23 cellular contexts compared by ENCODE assay signal in genomic region chr15:73105064-73105463, GRCh38. TPM values are rescaled to one million over a fixed set of nuclear protein-coding genes. Genes with fewer than 3 reads are reported as not detected.
A peak's percentile ranks its signal among the peaks of the same experiment; 100 is the strongest.
DNase-seq lines count a peak whose midpoint lies in the region; ATAC-seq, FAIRE-seq and TF ChIP-seq lines count a peak whose summit lies in the region.
"Had no signal": no experiment of that assay in that cellular context is flagged by ENCODE, and none has a peak within 500 bp of the region (broad histone marks: within the 10 kb centered on the region; RNA-seq: fewer than 3 reads in every experiment).

No MANE protein-coding gene starts in this region.

- no peaks in the 10 kb centered on the region for H3K36me3 Mint-ChIP-seq in stimulated activated effector memory CD8-positive, alpha-beta T cell treated with anti-CD3 and anti-CD28 coated beads, Interleukin-12 subunit alpha, Interleukin-12 subunit beta, amount 100 ng/mL, for 72 hours
- H3K36me3 Mint-ChIP-seq: CD14-positive monocyte; CD4-positive, alpha-beta memory T cell; CD4-positive, CD25-positive, alpha-beta regulatory T cell; CD8-positive, alpha-beta memory T cell had no signal

- H3K9ac ChIP-seq in HepG2 (ENCODE audit: insufficient read depth, low read depth, low read length): no peak overlapping the region
- H3K9ac ChIP-seq: BLaER1 had no signal

- TF ChIP-seq CTCF in HepG2 (CRISPR knock-in tag; IDR thresholded peaks at IDR 0.05): no peak
- no peak for TF ChIP-seq CTCF in right lobe of liver (IDR thresholded peaks at IDR 0.05)
- no peak for TF ChIP-seq CTCF in hepatocyte (IDR thresholded peaks at IDR 0.05; ENCODE audit: poor library complexity)
- no peak for TF ChIP-seq CTCF in mucosa of descending colon (IDR thresholded peaks at IDR 0.05)

- no peak overlapping the region for H3K27ac ChIP-seq in HepG2 (ENCODE audit: extremely low read length, insufficient read depth, low read length)
- H3K27ac ChIP-seq in right lobe of liver: no peak overlapping the region
- H3K27ac ChIP-seq in hepatocyte: peak overlapping the region; percentile 16
- H3K27ac ChIP-seq: 22Rv1, A549, BLaER1 had no signal

- CTCF ChIA-PET in HepG2 (lab: Yijun Ruan, JAX; ENCODE audit: low intra/inter-chr PET ratio, low total read pairs): no interaction called here

- no peaks in the 10 kb centered on the region for H3K36me3 ChIP-seq in HepG2 (replicated peaks in 1 of 2; ENCODE audit: control insufficient read depth in 1 of 2, insufficient read depth in 2 of 2, low read length in 2 of 2)
- H3K36me3 ChIP-seq in right lobe of liver: no peaks in the 10 kb centered on the region
- H3K36me3 ChIP-seq in hepatocyte (replicated peaks; ENCODE audit: insufficient read depth, low read depth): no peaks in the 10 kb centered on the region
- H3K36me3 ChIP-seq in mucosa of descending colon (ENCODE audit: low read depth): no peaks in the 10 kb centered on the region
- H3K36me3 ChIP-seq: BE2C, BLaER1 had no signal

- 10% methylated on average over 3 of the region's 3 CpGs for WGBS in HepG2 (ENCODE audit: low lambda C conversion rate)
- WGBS in right lobe of liver (ENCODE audit: insufficient coverage, low coverage, low lambda C conversion rate, missing lambda C conversion rate): 60% methylated on average over 3 of the region's 3 CpGs
- 57% methylated on average over 3 of the region's 3 CpGs for WGBS in hepatocyte (ENCODE audit: low lambda C conversion rate, missing lambda C conversion rate)

- peaks cover 5% of the 10 kb centered on the region for H3K4me1 Mint-ChIP-seq in stimulated activated effector memory CD8-positive, alpha-beta T cell treated with anti-CD3 and anti-CD28 coated beads, Interleukin-12 subunit alpha, Interleukin-12 subunit beta, amount 100 ng/mL, for 72 hours
- H3K4me1 Mint-ChIP-seq: CD14-positive monocyte; CD4-positive, CD25-positive, alpha-beta regulatory T cell; CD8-positive, alpha-beta memory T cell had no signal

- H3K27me3 ChIP-seq in HepG2 (ENCODE audit: control insufficient read depth in 1 of 2, insufficient read depth in 2 of 2, low read length in 2 of 2) (no peaks in the 10 kb centered on the region), right lobe of liver (no peaks in the 10 kb centered on the region), hepatocyte (no peaks in the 10 kb centered on the region)
- H3K27me3 ChIP-seq: BLaER1 had no signal

- H3K9me3 Mint-ChIP-seq in stimulated activated effector memory CD8-positive, alpha-beta T cell treated with anti-CD3 and anti-CD28 coated beads, Interleukin-12 subunit alpha, Interleukin-12 subunit beta, amount 100 ng/mL, for 72 hours: no peaks in the 10 kb centered on the region
- H3K9me3 Mint-ChIP-seq: CD4-positive, alpha-beta memory T cell; CD8-positive, alpha-beta memory T cell had no signal

- H4K20me1 ChIP-seq in HepG2 (ENCODE audit: insufficient read depth, low read length) (no peaks in the 10 kb centered on the region), hepatocyte (ENCODE audit: insufficient read depth, poor library complexity, severe bottlenecking) (no peaks in the 10 kb centered on the region)
- H4K20me1 ChIP-seq: BLaER1 had no signal

- FAIRE-seq in HepG2 (lab: Jason Lieb, UNC): no peak
- FAIRE-seq: A549, G401.6, GM12891, GM18507 had no signal

- H2AFZ ChIP-seq in HepG2 (ENCODE audit: low read length): no peak overlapping the region
- no peak overlapping the region for H2AFZ ChIP-seq in hepatocyte

- H3K4me3 ChIP-seq in HepG2 (replicated peaks in 1 of 3; ENCODE audit: insufficient read depth in 1 of 3, low read depth in 2 of 3, low read length in 3 of 3): no peak overlapping the region
- H3K4me3 ChIP-seq in right lobe of liver: no peak overlapping the region
- no peak overlapping the region for H3K4me3 ChIP-seq in hepatocyte
- H3K4me3 ChIP-seq in mucosa of descending colon: no peak overlapping the region
- H3K4me3 ChIP-seq: A549, BLaER1 had no signal

- BruUV-seq in HepG2 (replicated peaks; lab: Mats Ljungman, UMichigan): no TSS peak

- TF ChIP-seq POLR2A in HepG2 (IDR thresholded peaks at IDR 0.05; ENCODE audit: insufficient read depth in 1 of 2, low read depth in 2 of 2, low read length in 2 of 2) (no peak), right lobe of liver (IDR thresholded peaks at IDR 0.05) (no peak), GM18505 (IDR thresholded peaks at IDR 0.05; ENCODE audit: borderline replicate concordance, extremely low read depth, insufficient read depth, insufficient read length) (no peak)

- no peaks in the 10 kb centered on the region for H3K9me2 ChIP-seq in hepatocyte (replicated peaks; ENCODE audit: insufficient read depth)

- no peak overlapping the region for H3K4me3 Mint-ChIP-seq in stimulated activated effector memory CD8-positive, alpha-beta T cell treated with anti-CD3 and anti-CD28 coated beads, Interleukin-12 subunit alpha, Interleukin-12 subunit beta, amount 100 ng/mL, for 72 hours
- H3K4me3 Mint-ChIP-seq: CD4-positive, alpha-beta memory T cell; CD8-positive, alpha-beta memory T cell had no signal

- intact Hi-C loops in HepG2 (cut with micrococcal nuclease; ENCODE audit: unreplicated experiment) (no loop called here), right lobe of liver (cut with DNase I) (no loop called here), mucosa of descending colon (cut with DNase I, micrococcal nuclease) (no loop called here)

- no peak for TF ChIP-seq EP300 in HepG2 (IDR thresholded peaks at IDR 0.05; ENCODE audit: low read depth in 2 of 2, low read length in 2 of 2)
- no peak for TF ChIP-seq EP300 in HepG2 (CRISPR knock-in tag; IDR thresholded peaks at IDR 0.05; ENCODE audit: borderline replicate concordance)

- H3K9me3 ChIP-seq in HepG2 (ENCODE audit: low read length) (no peaks in the 10 kb centered on the region), right lobe of liver (no peaks in the 10 kb centered on the region), hepatocyte (ENCODE audit: low read depth) (no peaks in the 10 kb centered on the region), mucosa of descending colon (no peaks in the 10 kb centered on the region)
- H3K9me3 ChIP-seq: A549, BE2C, BLaER1, Caco-2 had no signal

- DNase-seq in HepG2 (ENCODE audit: low spot score) (peak; percentile 64), right lobe of liver (no peak), hepatocyte (ENCODE audit: low spot score) (no peak), mucosa of descending colon (no peak), amniotic stem cell (lab: John Stamatoyannopoulos, UW) (no peak)
- no peak for DNase-seq in stimulated activated effector memory CD8-positive, alpha-beta T cell treated with anti-CD3 and anti-CD28 coated beads, Interleukin-12 subunit alpha, Interleukin-12 subunit beta, amount 100 ng/mL, for 72 hours (ENCODE audit: low spot score in 2 of 2)
- DNase-seq: BE2C; C1 segment of cervical spinal cord; Caco-2; Calu3; CD4-positive, alpha-beta memory T cell; CD4-positive, CD25-positive, alpha-beta regulatory T cell; CD8-positive, alpha-beta memory T cell; DMS79 treated with DMSO at 0.1 percent for 48 hours; GF-D8 had no signal

- TF ChIP-seq RAD21 in HepG2 (CRISPR knock-in tag; IDR thresholded peaks at IDR 0.05): no peak

- H3K79me2 ChIP-seq in HepG2 (ENCODE audit: insufficient read depth, low read length) (no peaks in the 10 kb centered on the region), hepatocyte (peaks cover 67% of the 10 kb centered on the region)

- no peak overlapping the region for H3K27ac Mint-ChIP-seq in stimulated activated effector memory CD8-positive, alpha-beta T cell treated with anti-CD3 and anti-CD28 coated beads, Interleukin-12 subunit alpha, Interleukin-12 subunit beta, amount 100 ng/mL, for 72 hours
- H3K27ac Mint-ChIP-seq: CD14-positive monocyte; CD4-positive, alpha-beta memory T cell; CD4-positive, CD25-positive, alpha-beta regulatory T cell; CD8-positive, alpha-beta memory T cell had no signal

- in situ Hi-C loops in HepG2 (cut with HindIII; ENCODE audit: extremely low pct_ligation_motif_present, low pct_unique_long_range_greater_than_20kb): no loop called here

- POLR2A ChIA-PET in HepG2 (lab: Yijun Ruan, JAX): no interaction called here

- H3K4me2 ChIP-seq in HepG2 (ENCODE audit: low read depth, low read length): peak overlapping the region; percentile 32; the same call in 1 of the 2 replicates
- peak overlapping the region; percentile 37 for H3K4me2 ChIP-seq in hepatocyte
- H3K4me2 ChIP-seq: A549, BLaER1 had no signal

- H3K4me1 ChIP-seq in HepG2 (ENCODE audit: insufficient read depth, low read length): peaks cover 21% of the 10 kb centered on the region
- no peaks in the 10 kb centered on the region for H3K4me1 ChIP-seq in right lobe of liver
- peaks cover 16% of the 10 kb centered on the region for H3K4me1 ChIP-seq in hepatocyte (ENCODE audit: insufficient read depth)
- H3K4me1 ChIP-seq in mucosa of descending colon (ENCODE audit: low read depth): no peaks in the 10 kb centered on the region
- H3K4me1 ChIP-seq: A549, BE2C, BLaER1 had no signal

- ATAC-seq in HepG2 (peak; percentile 65; the same call in 2 of the 3 replicates), right lobe of liver (no peak), mucosa of descending colon (peak; percentile 44), GM18505 (IDR thresholded peaks at IDR 0.05; ENCODE audit: unreplicated experiment) (no peak)
- ATAC-seq in stimulated activated effector memory CD8-positive, alpha-beta T cell treated with anti-CD3 and anti-CD28 coated beads, Interleukin-12 subunit alpha, Interleukin-12 subunit beta, amount 100 ng/mL, for 72 hours: no peak
- ATAC-seq: A549 had no signal

RNA-seq across cellular contexts. Expression of gene NEO1, which starts 52.8 kb away (rescaled TPM):
- total RNA-seq in HepG2 (2016; rRNA removed; fragmentation: Illumina TruSeq; extraction: Trizol) (10.0 and 11.0 TPM in 2 replicates), right lobe of liver (10 to 100 TPM in 4 of 6 experiments, 1 to 10 TPM in 2; 8.3 to 13.2 (median 10.3) TPM), hepatocyte (52.8 and 64.0 TPM in 2 replicates), mucosa of descending colon (100 to 1,000 TPM; 106 to 188 (median 166) TPM)
- 1.2 and 3.5 TPM in 2 replicates for total RNA-seq in HepG2 (2016; cell fraction: cytosol; rRNA removed; fragmentation: Illumina TruSeq; extraction: Trizol; ENCODE audit: low read depth)
- 6.9 and 13.6 TPM in 2 replicates for total RNA-seq in HepG2 (2016; cell fraction: insoluble cytoplasmic fraction; rRNA removed; fragmentation: Illumina TruSeq; extraction: Trizol)
- total RNA-seq in HepG2 (2016; cell fraction: membrane; rRNA removed; fragmentation: Illumina TruSeq; extraction: Trizol): 6.0 and 6.5 TPM in 2 replicates
- total RNA-seq in HepG2 (2016; cell fraction: nucleus; rRNA removed; fragmentation: Illumina TruSeq; extraction: Trizol): 19.6 and 20.3 TPM in 2 replicates
- polyA plus RNA-seq in HepG2 (2011; rRNA removed) (8.4 and 9.1 TPM in 2 replicates), hepatocyte (32.2 and 39.1 TPM in 2 replicates)
- polyA plus RNA-seq in HepG2 (2011; cell fraction: cytosol; rRNA removed): 9.5 and 9.7 TPM in 2 replicates
- 8.3 and 9.8 TPM in 2 replicates for polyA plus RNA-seq in HepG2 (2011; cell fraction: nucleus; rRNA removed)
- polyA plus RNA-seq in HepG2 (2012): 10.0 and 15.1 TPM in 2 replicates
- 0.67 and 1.0 TPM in 2 replicates for polyA plus RNA-seq in HepG2 (2016; cell fraction: cytosol; fragmentation: Illumina TruSeq; extraction: Trizol; ENCODE audit: low read depth)
- 4.7 and 7.6 TPM in 2 replicates for polyA plus RNA-seq in HepG2 (2016; cell fraction: insoluble cytoplasmic fraction; fragmentation: Illumina TruSeq; extraction: Trizol; ENCODE audit: low read depth)
- 2.4 and 2.6 TPM in 2 replicates for polyA plus RNA-seq in HepG2 (2016; cell fraction: membrane; fragmentation: Illumina TruSeq; extraction: Trizol; ENCODE audit: low read depth)
- 14.1 and 15.2 TPM in 2 replicates for polyA plus RNA-seq in HepG2 (2016; cell fraction: nucleus; fragmentation: Illumina TruSeq; extraction: Trizol; ENCODE audit: insufficient read depth, low read depth)
- polyA minus RNA-seq in HepG2 (2011; rRNA and poly(A)+ RNA removed; ENCODE audit: low replicate concordance): 17.6 and 22.5 TPM in 2 replicates
- polyA minus RNA-seq in HepG2 (2011; cell fraction: cytosol; rRNA and poly(A)+ RNA removed): 7.7 and 7.9 TPM in 2 replicates
- 14.0 and 27.7 TPM in 2 replicates for polyA minus RNA-seq in HepG2 (2011; cell fraction: nucleus; rRNA and poly(A)+ RNA removed)

Comparison
In these comparisons a context has a peak if more than half of its experiments do, and no peak if none do; other contexts are left out.
1. ATAC-seq: peak in HepG2 (single experiment) and mucosa of descending colon (single experiment); none in right lobe of liver (0 of 4), GM18505 (single experiment) and stimulated activated effector memory CD8-positive, alpha-beta T cell treated with anti-CD3 and anti-CD28 coated beads, Interleukin-12 subunit alpha, Interleukin-12 subunit beta, amount 100 ng/mL, for 72 hours (single experiment).